Comparison of ENCODE assay signal across 8 cellular contexts in the genomic region with DNA sequence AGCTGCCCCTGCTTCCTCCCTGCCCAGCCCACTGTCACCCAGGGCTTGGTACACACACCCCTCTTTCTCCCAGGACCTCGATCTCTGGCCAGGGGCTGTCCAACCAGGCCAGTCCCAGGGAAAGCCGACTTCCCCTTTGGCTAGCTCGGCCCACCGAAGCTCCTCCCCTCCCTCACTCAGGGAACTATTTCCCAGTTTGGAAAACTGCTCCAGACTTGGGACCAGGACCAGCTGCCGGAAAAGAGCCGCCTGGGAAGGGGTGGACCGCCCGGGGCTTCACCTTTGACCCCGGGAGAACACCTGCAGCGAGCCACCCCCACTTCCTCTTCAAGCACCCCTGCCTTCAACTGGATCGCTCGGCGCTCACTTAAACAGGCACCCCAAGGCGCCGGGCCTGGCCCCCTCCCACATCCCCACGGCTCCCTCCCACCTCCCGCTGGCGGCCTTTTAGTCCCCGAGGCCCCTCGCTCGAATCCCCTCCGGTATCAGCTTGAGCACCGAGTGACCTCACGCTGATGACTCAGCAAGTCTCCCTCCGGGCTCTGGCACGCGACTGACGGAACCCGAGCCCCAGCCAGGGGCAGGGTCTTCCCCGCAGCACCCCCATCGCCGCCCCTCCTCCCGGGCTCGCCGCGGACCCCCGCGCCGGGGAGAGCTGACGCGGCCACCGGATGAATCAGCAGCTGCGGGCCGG. TPM values are rescaled to one million over a fixed set of nuclear protein-coding genes. Genes with fewer than 3 reads are reported as not detected.
A peak's percentile ranks its signal among the peaks of the same experiment; 100 is the strongest.
DNase-seq lines count a peak whose midpoint lies in the region; ATAC-seq, FAIRE-seq and TF ChIP-seq lines count a peak whose summit lies in the region.

No MANE protein-coding gene starts in this region.

- no peaks in the 10 kb centered on the region for H4K20me1 ChIP-seq in SU-DHL-6 (ENCODE audit: low read depth, low read length)

- CTCF ChIA-PET in AG04449 (lab: Yijun Ruan, JAX), result interaction anchor here (1.0 to 2.0 kb wide), 6 partner anchors 10 to 104 kb away, joined by 3 to 8 read pairs (median 6); partner anchors contain the start of gene PYCR1

- no peak overlapping the region for H2AFZ ChIP-seq in SU-DHL-6 (ENCODE audit: low read depth, low read length, severe bottlenecking)

- DNase-seq in AG04449 (ENCODE audit: low read depth, low spot score) (no peak), HTR-8/SVneo (ENCODE audit: insufficient read length, low spot score) (peak; percentile 75), amniotic epithelial cell (ENCODE audit: low read depth) (peak; percentile 68), heart right ventricle (peak; percentile 78 to 85), pulmonary artery endothelial cell (ENCODE audit: low read depth, low spot score) (peak; percentile 27), NCI-H1048 (lab: John Stamatoyannopoulos, UW) (no peak)

- WGBS in heart right ventricle, 2 donors, result 1% methylated on average over 39 to 44 of the region's 44 CpGs

- H3K79me2 ChIP-seq in SU-DHL-6 (ENCODE audit: insufficient read depth, low read length), result peaks cover 46% of the 10 kb centered on the region

- peak overlapping the region; percentile 93 for H3K9ac ChIP-seq in SU-DHL-6 (ENCODE audit: low read length)

- peaks cover 29 to 62% (median 53%) of the 10 kb centered on the region in 9 donors for H3K4me1 ChIP-seq in heart right ventricle

- POLR2A ChIA-PET in AG04449 (lab: Yijun Ruan, JAX), result interaction anchor here (0.6 to 2.0 kb wide), 8 partner anchors 10 to 302 kb away, joined by 3 to 10 read pairs (median 4); partner anchors contain the start of genes CENPX, LRRC45, PCYT2 and PYCR1

- peak overlapping the region; percentile 71 for H3K4me2 ChIP-seq in SU-DHL-6 (ENCODE audit: low read depth, low read length, poor library complexity, severe bottlenecking)

- H3K27me3 ChIP-seq in SU-DHL-6 (ENCODE audit: low read length) (no peaks in the 10 kb centered on the region), heart right ventricle (peaks cover 0 to 33% (median 3%) of the 10 kb centered on the region in 7 donors)

- no peaks in the 10 kb centered on the region for H3K9me2 ChIP-seq in SU-DHL-6 (replicated peaks; ENCODE audit: insufficient read depth, low read length)

- intact Hi-C loops in heart right ventricle (cut with DNase I), result no loop called here

- ATAC-seq in GM18907 (IDR thresholded peaks at IDR 0.05; ENCODE audit: unreplicated experiment), result peak; percentile 24
- peak; percentile 30 to 74 (median 66) for ATAC-seq in heart right ventricle

- H3F3A ChIP-seq in SU-DHL-6 (ENCODE audit: insufficient read depth), result peaks cover 12% of the 10 kb centered on the region; the same call in 1 of the 2 replicates

- FAIRE-seq in HTR-8/SVneo (lab: Jason Lieb, UNC), result peak; percentile 84

- no peaks in the 10 kb centered on the region for H3K36me3 ChIP-seq in SU-DHL-6 (ENCODE audit: low read length)
- peaks cover 0 to 14% (median 10%) of the 10 kb centered on the region in 9 donors for H3K36me3 ChIP-seq in heart right ventricle

- no peak for TF ChIP-seq CTCF in AG04449 (IDR thresholded peaks at IDR 0.05; ENCODE audit: insufficient read depth, low read length, missing control alignments)
- TF ChIP-seq CTCF in SU-DHL-6 (IDR thresholded peaks at IDR 0.05; ENCODE audit: insufficient read depth, low read length, poor library complexity, severe bottlenecking), result no peak
- no peak for TF ChIP-seq CTCF in heart right ventricle (IDR thresholded peaks at IDR 0.05)

- H3K9me3 ChIP-seq in SU-DHL-6 (ENCODE audit: insufficient read depth, low read length), result no peaks in the 10 kb centered on the region
- no peaks in the 10 kb centered on the region for H3K9me3 ChIP-seq in heart right ventricle

- H3K27ac ChIP-seq in SU-DHL-6 (ENCODE audit: low read depth, low read length) (peak overlapping the region; percentile 86), heart right ventricle (peak overlapping the region; percentile 78 to 98 (median 96))

- H3K4me3 ChIP-seq in AG04449 (ENCODE audit: low read depth, low read length) (peak overlapping the region; percentile 74), SU-DHL-6 (ENCODE audit: insufficient read depth, low read length, poor library complexity, severe bottlenecking) (peak overlapping the region; percentile 92), heart right ventricle (peak overlapping the region; percentile 82 to 97 (median 94))

RNA-seq across cellular contexts. Expression of gene MAFG, which starts 0.9 kb away (rescaled TPM):
- 10 to 100 TPM; 10.8 to 30.9 (median 16.3) TPM for total RNA-seq in heart right ventricle
- polyA plus RNA-seq in heart right ventricle, result 10 to 100 TPM; 10.5 to 10.6 TPM
- 18.3 and 24.2 TPM in 2 replicates for total RNA-seq in pulmonary artery endothelial cell

RNA-seq across cellular contexts. Expression of gene SIRT7, which starts 8.6 kb away (rescaled TPM):
- 1 to 10 TPM; 4.4 to 9.3 (median 5.9) TPM for total RNA-seq in heart right ventricle
- 10 to 100 TPM; 14.5 to 15.7 TPM for polyA plus RNA-seq in heart right ventricle
- 19.1 and 28.3 TPM in 2 replicates for total RNA-seq in pulmonary artery endothelial cell

RNA-seq across cellular contexts. Expression of gene PYCR1, which starts 10.5 kb away (rescaled TPM):
- total RNA-seq in heart right ventricle (1 to 10 TPM; 2.8 to 7.4 (median 3.8) TPM), pulmonary artery endothelial cell (98.3 and 122 TPM in 2 replicates)
- polyA plus RNA-seq in heart right ventricle, result 10 to 100 TPM in 1 of 2 donors, 1 to 10 TPM in 1; 1.2 to 29.6 TPM

RNA-seq across cellular contexts. Expression of gene PCYT2, which starts 15.4 kb away (rescaled TPM):
- 10 to 100 TPM; 29.5 to 54.7 (median 43.2) TPM for total RNA-seq in heart right ventricle
- 10 to 100 TPM; 54.4 to 64.1 TPM for polyA plus RNA-seq in heart right ventricle
- 46.2 and 53.6 TPM in 2 replicates for total RNA-seq in pulmonary artery endothelial cell

RNA-seq across cellular contexts. Expression of gene MYADML2, which starts 20.4 kb away (rescaled TPM):
- total RNA-seq in heart right ventricle (1 to 10 TPM in 9 of 10 donors, under 1 TPM in 1; 0.92 to 8.6 (median 5.0) TPM), pulmonary artery endothelial cell (not detected in 2 replicates)
- 1 to 10 TPM in 1 of 2 donors, under 1 TPM in 1; 0.26 to 4.3 TPM for polyA plus RNA-seq in heart right ventricle

Comparison
In these comparisons a context has a peak if more than half of its experiments do, and no peak if none do; other contexts are left out.
1. DNase-seq: peak in HTR-8/SVneo (single experiment), amniotic epithelial cell (single experiment), heart right ventricle (2 of 2) and pulmonary artery endothelial cell (single experiment); none in AG04449 (single experiment) and NCI-H1048 (single experiment).
2. RNA of gene PYCR1, which starts 10.5 kb away (total RNA-seq): 98.3 to 122 TPM in pulmonary artery endothelial cell; 2.8 to 7.4 TPM in heart right ventricle; every median in the first group is over 10 times any median in the second.
3. Peak in every context shown above with its lines, with median percentiles within 50 percentile points of each other: H3K4me3 ChIP-seq.